In genomic region chr5:31916327-31916726, GRCh38 we compare ENCODE assay signal across 27 cellular contexts.
"Had no signal": no experiment of that assay in that cellular context is flagged by ENCODE, and none has a peak within 500 bp of the region (broad histone marks: within the 10 kb centered on the region; RNA-seq: fewer than 3 reads in every experiment).

No MANE protein-coding gene starts in this region.

- H3K27me3 Mint-ChIP-seq: activated CD4-positive, alpha-beta T cell treated with anti-CD3 and anti-CD28 coated beads, Interleukin-2, amount 10 ng/mL, durations not matched to agents 7 days and 5 days; activated naive CD8-positive, alpha-beta T cell had no signal

- H3K4me1 ChIP-seq: colonic mucosa, testis had no signal

- ATAC-seq: activated CD8-positive, alpha-beta memory T cell treated with anti-CD3 and anti-CD28 coated beads, Interleukin-2, amount 10 ng/mL, durations not matched to agents 7 days and 5 days; activated CD8-positive, alpha-beta T cell treated with anti-CD3 and anti-CD28 coated beads, Interleukin-2, amount 10 ng/mL, durations not matched to agents 7 days and 5 days; heart right ventricle; naive thymus-derived CD8-positive, alpha-beta T cell; right cardiac atrium; T-helper 17 cell had no signal

- H3K9me3 Mint-ChIP-seq: activated CD4-positive, alpha-beta T cell treated with anti-CD3 and anti-CD28 coated beads, Interleukin-2, amount 10 ng/mL, durations not matched to agents 7 days and 5 days; activated T-helper 2 cell treated with anti-CD3 and anti-CD28 coated beads, Interferon-gamma antibody, Interleukin-2, Interleukin-4, amounts not matched to agents 10 μg/mL and 5 μg/mL and 100 μg/mL, durations not matched to agents 14 hours and 24 hours and 36 hours; naive thymus-derived CD8-positive, alpha-beta T cell; neural progenitor cell had no signal

- DNase-seq: activated CD4-positive, alpha-beta T cell treated with anti-CD3 and anti-CD28 coated beads for 1 hour; activated CD4-positive, alpha-beta T cell treated with anti-CD3 and anti-CD28 coated beads, Interleukin-2, amount 10 ng/mL, durations not matched to agents 7 days and 5 days; activated CD8-positive, alpha-beta memory T cell treated with anti-CD3 and anti-CD28 coated beads, Interleukin-2, amount 10 ng/mL, durations not matched to agents 7 days and 5 days; activated CD8-positive, alpha-beta T cell treated with anti-CD3 and anti-CD28 coated beads, Interleukin-2, amount 10 ng/mL, durations not matched to agents 7 days and 5 days; activated naive CD4-positive, alpha-beta T cell; activated T-cell treated with anti-CD3 and anti-CD28 coated beads, Interleukin-2, amount 50 U/mL, for 48 hours; anterior cingulate cortex; colonic mucosa; effector CD8-positive, alpha-beta T cell; erythroblast; foreskin melanocyte; heart right ventricle; kidney glomerular epithelial cell; left ventricle myocardium inferior; midbrain; naive thymus-derived CD8-positive, alpha-beta T cell; right cardiac atrium; SK-N-SH; stimulated activated CD4-positive, alpha-beta T cell treated with anti-CD3 and anti-CD28 coated beads, Interleukin-15, amount 100 ng/mL, for 24 hours; stimulated activated CD4-positive, alpha-beta T cell treated with anti-CD3 and anti-CD28 coated beads, Interleukin-2, amount 100 ng/mL, for 24 hours; stimulated activated naive CD4-positive, alpha-beta T cell; T-helper 17 cell; testis had no signal

- H3K27ac Mint-ChIP-seq: activated CD4-positive, alpha-beta T cell treated with anti-CD3 and anti-CD28 coated beads, Interleukin-2, amount 10 ng/mL, durations not matched to agents 7 days and 5 days; activated CD8-positive, alpha-beta memory T cell treated with anti-CD3 and anti-CD28 coated beads, Interleukin-2, amount 10 ng/mL, durations not matched to agents 7 days and 5 days; activated CD8-positive, alpha-beta T cell treated with anti-CD3 and anti-CD28 coated beads, Interleukin-2, amount 10 ng/mL, durations not matched to agents 7 days and 5 days; activated naive CD8-positive, alpha-beta T cell; activated T-helper 2 cell treated with anti-CD3 and anti-CD28 coated beads, Interferon-gamma antibody, Interleukin-2, Interleukin-4, amounts not matched to agents 10 μg/mL and 5 μg/mL and 100 μg/mL, durations not matched to agents 14 hours and 24 hours and 36 hours; neural progenitor cell; T-helper 17 cell had no signal

- H3K36me3 ChIP-seq: colonic mucosa, heart right ventricle, left ventricle myocardium inferior, neural progenitor cell, upper lobe of left lung had no signal

- H3K4me3 Mint-ChIP-seq: activated CD4-positive, alpha-beta T cell treated with anti-CD3 and anti-CD28 coated beads, Interleukin-2, amount 10 ng/mL, durations not matched to agents 7 days and 5 days; activated CD8-positive, alpha-beta memory T cell treated with anti-CD3 and anti-CD28 coated beads, Interleukin-2, amount 10 ng/mL, durations not matched to agents 7 days and 5 days; activated CD8-positive, alpha-beta T cell treated with anti-CD3 and anti-CD28 coated beads, Interleukin-2, amount 10 ng/mL, durations not matched to agents 7 days and 5 days; activated naive CD8-positive, alpha-beta T cell; naive thymus-derived CD8-positive, alpha-beta T cell; neural progenitor cell; T-helper 17 cell had no signal

- H3K4me1 Mint-ChIP-seq: activated CD4-positive, alpha-beta T cell treated with anti-CD3 and anti-CD28 coated beads, Interleukin-2, amount 10 ng/mL, durations not matched to agents 7 days and 5 days; activated CD8-positive, alpha-beta memory T cell treated with anti-CD3 and anti-CD28 coated beads, Interleukin-2, amount 10 ng/mL, durations not matched to agents 7 days and 5 days; T-helper 17 cell had no signal

- H3K27ac ChIP-seq: colonic mucosa, heart right ventricle, left ventricle myocardium inferior, neural progenitor cell, testis had no signal

- H3K4me3 ChIP-seq: colonic mucosa, heart right ventricle, left ventricle myocardium inferior, neural progenitor cell, testis, upper lobe of left lung had no signal

- H3K27me3 ChIP-seq: colonic mucosa, heart right ventricle, neural progenitor cell, testis, upper lobe of left lung had no signal

- H3K36me3 Mint-ChIP-seq: activated CD8-positive, alpha-beta memory T cell treated with anti-CD3 and anti-CD28 coated beads, Interleukin-2, amount 10 ng/mL, durations not matched to agents 7 days and 5 days; activated naive CD8-positive, alpha-beta T cell; neural progenitor cell had no signal

- H3K9me3 ChIP-seq: colonic mucosa, heart right ventricle, left ventricle myocardium inferior, SK-N-SH, testis, upper lobe of left lung had no signal
